In genomic region chr17:38747385-38748328, GRCh38 we compare ENCODE assay signal across 6 cellular contexts. TPM values are rescaled to one million over a fixed set of nuclear protein-coding genes. Genes with fewer than 3 reads are reported as not detected.
DNase-seq lines count a peak whose midpoint lies in the region; ATAC-seq and TF ChIP-seq lines count a peak whose summit lies in the region.

No MANE protein-coding gene starts in this region.

- H3K36me3 Mint-ChIP-seq in activated naive CD4-positive, alpha-beta T cell treated with anti-CD3 and anti-CD28 coated beads for 36 hours (ENCODE audit: low read depth) = peaks cover 5% of the 10 kb centered on the region
- no peaks in the 10 kb centered on the region for H3K36me3 Mint-ChIP-seq in osteocyte (ENCODE audit: unreplicated experiment)

- no peak for DNase-seq in activated naive CD4-positive, alpha-beta T cell treated with anti-CD3 and anti-CD28 coated beads for 36 hours
- DNase-seq in activated naive CD4-positive, alpha-beta T cell treated with anti-CD3 and anti-CD28 coated beads, Interleukin-2, amount 50 U/mL, for 16 hours = no peak
- DNase-seq in cardiac fibroblast (ENCODE audit: low read depth in 2 of 2) (peak; percentile 34 to 41), osteocyte (ENCODE audit: extremely low spot score, unreplicated experiment) (no peak)
- DNase-seq in activated CD4-positive, CD25-positive, alpha-beta regulatory T cell treated with anti-CD3 and anti-CD28 coated beads, Interleukin-2, amount 50 U/mL, for 72 hours = no peak

- CTCF ChIA-PET in activated naive CD4-positive, alpha-beta T cell treated with anti-CD3 and anti-CD28 coated beads for 36 hours (lab: Charles Lee) = interaction anchor here (1.5 kb wide), 1 partner anchor 13 kb away, joined by 5 read pairs; no protein-coding TSS in a partner anchor

- no peaks in the 10 kb centered on the region for H3K9me3 Mint-ChIP-seq in activated naive CD4-positive, alpha-beta T cell treated with anti-CD3 and anti-CD28 coated beads for 36 hours
- H3K9me3 Mint-ChIP-seq in osteocyte (ENCODE audit: unreplicated experiment) = no peaks in the 10 kb centered on the region

- H3K27ac Mint-ChIP-seq in activated naive CD4-positive, alpha-beta T cell treated with anti-CD3 and anti-CD28 coated beads for 36 hours = no peak overlapping the region
- H3K27ac Mint-ChIP-seq in osteocyte (ENCODE audit: unreplicated experiment) = peak overlapping the region; percentile 76

- no peak for ATAC-seq in GM19035 (IDR thresholded peaks at IDR 0.05; ENCODE audit: unreplicated experiment)

- intact Hi-C loops in activated naive CD4-positive, alpha-beta T cell treated with anti-CD3 and anti-CD28 coated beads for 36 hours (cut with micrococcal nuclease) = loop anchor here (5.0 kb wide), 1 partner anchor 240 kb away; no protein-coding TSS in a partner anchor

- H3K4me3 ChIP-seq in cardiac fibroblast (replicated peaks in 1 of 2; ENCODE audit: low read depth in 2 of 2, low read length in 2 of 2) = peak overlapping the region; percentile 92 to 98

- no peak for TF ChIP-seq CTCF in cardiac fibroblast (IDR thresholded peaks at IDR 0.05; ENCODE audit: low read depth, low read length)
- TF ChIP-seq CTCF in osteocyte (IDR thresholded peaks at IDR 0.05) = peak; percentile 36

- peaks cover 48% of the 10 kb centered on the region for H3K27me3 Mint-ChIP-seq in activated naive CD4-positive, alpha-beta T cell treated with anti-CD3 and anti-CD28 coated beads for 36 hours (ENCODE audit: low read depth)
- no peaks in the 10 kb centered on the region for H3K27me3 Mint-ChIP-seq in osteocyte (ENCODE audit: unreplicated experiment)

- H3K4me3 Mint-ChIP-seq in activated naive CD4-positive, alpha-beta T cell treated with anti-CD3 and anti-CD28 coated beads for 36 hours = peak overlapping the region; percentile 69
- peak overlapping the region; percentile 99 for H3K4me3 Mint-ChIP-seq in osteocyte (ENCODE audit: unreplicated experiment)

- H3K4me1 Mint-ChIP-seq in activated naive CD4-positive, alpha-beta T cell treated with anti-CD3 and anti-CD28 coated beads for 36 hours (ENCODE audit: low read depth) = peaks cover 36% of the 10 kb centered on the region
- peaks cover 61% of the 10 kb centered on the region for H3K4me1 Mint-ChIP-seq in osteocyte (ENCODE audit: unreplicated experiment)

RNA-seq across cellular contexts. Expression of gene PCGF2, which starts 0.5 kb away (rescaled TPM):
- total RNA-seq in activated naive CD4-positive, alpha-beta T cell treated with anti-CD3 and anti-CD28 coated beads for 36 hours = 1 to 10 TPM; 1.2 TPM
- total RNA-seq in osteocyte = 66.1 and 66.9 TPM in 2 replicates

RNA-seq across cellular contexts. Expression of gene PSMB3, which starts 4.9 kb away (rescaled TPM):
- 100 to 1,000 TPM; 368 to 369 TPM for total RNA-seq in activated naive CD4-positive, alpha-beta T cell treated with anti-CD3 and anti-CD28 coated beads for 36 hours
- 144 TPM in 2 replicates for total RNA-seq in osteocyte

RNA-seq across cellular contexts. Expression of gene CISD3, which starts 17.5 kb away (rescaled TPM):
- total RNA-seq in activated naive CD4-positive, alpha-beta T cell treated with anti-CD3 and anti-CD28 coated beads for 36 hours = 10 to 100 TPM; 35.1 to 35.8 TPM
- total RNA-seq in osteocyte = 15.0 and 16.7 TPM in 2 replicates

RNA-seq across cellular contexts. Expression of gene MLLT6, which starts 42.6 kb away (rescaled TPM):
- 100 to 1,000 TPM; 170 to 177 TPM for total RNA-seq in activated naive CD4-positive, alpha-beta T cell treated with anti-CD3 and anti-CD28 coated beads for 36 hours
- 96.1 and 107 TPM in 2 replicates for total RNA-seq in osteocyte

RNA-seq across cellular contexts. Expression of gene PIP4K2B, which starts 51.7 kb away (rescaled TPM):
- total RNA-seq in activated naive CD4-positive, alpha-beta T cell treated with anti-CD3 and anti-CD28 coated beads for 36 hours = 10 to 100 TPM; 30.1 to 33.4 TPM
- 70.2 and 77.4 TPM in 2 replicates for total RNA-seq in osteocyte

Comparison
In these comparisons a context has a peak if more than half of its experiments do, and no peak if none do; other contexts are left out.
1. DNase-seq: peak in cardiac fibroblast (2 of 2); none in activated naive CD4-positive, alpha-beta T cell treated with anti-CD3 and anti-CD28 coated beads for 36 hours (single experiment), activated naive CD4-positive, alpha-beta T cell treated with anti-CD3 and anti-CD28 coated beads, Interleukin-2, amount 50 U/mL, for 16 hours (single experiment), osteocyte (single experiment) and activated CD4-positive, CD25-positive, alpha-beta regulatory T cell treated with anti-CD3 and anti-CD28 coated beads, Interleukin-2, amount 50 U/mL, for 72 hours (single experiment).
2. RNA of gene PCGF2, which starts 0.5 kb away (total RNA-seq): 66.1 to 66.9 TPM in osteocyte; 1.2 TPM in activated naive CD4-positive, alpha-beta T cell treated with anti-CD3 and anti-CD28 coated beads for 36 hours; every median in the first group is over 10 times any median in the second.